9 cellular contexts compared by ENCODE assay signal in the genomic region with DNA sequence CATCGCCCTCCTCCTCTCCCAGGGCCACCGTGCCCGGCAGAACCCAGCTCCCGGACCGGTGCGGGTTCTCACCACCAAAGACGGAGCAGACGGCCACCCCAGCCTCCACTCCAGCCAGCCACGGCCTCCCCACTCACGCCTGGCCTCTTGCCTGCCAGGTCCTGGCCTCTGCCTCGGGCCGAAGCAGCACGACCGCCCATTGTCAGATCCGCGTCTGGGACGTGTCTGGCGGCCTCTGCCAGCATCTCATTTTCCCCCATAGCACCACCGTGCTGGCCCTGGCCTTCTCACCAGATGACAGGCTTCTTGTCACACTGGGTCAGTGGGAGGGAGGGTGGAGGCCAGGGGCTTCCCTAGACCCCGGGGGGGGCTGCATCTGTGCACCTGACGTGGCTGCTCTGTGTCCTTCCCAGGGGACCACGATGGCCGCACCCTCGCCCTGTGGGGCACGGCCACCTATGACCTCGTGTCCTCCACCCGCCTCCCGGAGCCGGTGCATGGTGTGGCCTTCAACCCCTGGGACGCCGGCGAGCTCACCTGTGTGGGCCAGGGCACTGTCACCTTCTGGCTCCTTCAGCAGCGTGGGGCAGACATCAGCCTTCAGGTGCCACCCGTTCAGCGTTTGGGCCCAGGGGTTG. TPM values are rescaled to one million over a fixed set of nuclear protein-coding genes. Genes with fewer than 3 reads are reported as not detected.
DNase-seq lines count a peak whose midpoint lies in the region; ATAC-seq and TF ChIP-seq lines count a peak whose summit lies in the region.
"Had no signal": no experiment of that assay in that cellular context is flagged by ENCODE, and none has a peak within 500 bp of the region (broad histone marks: within the 10 kb centered on the region; RNA-seq: fewer than 3 reads in every experiment).

No MANE protein-coding gene starts in this region.

- no peak overlapping the region for H3K27ac ChIP-seq in GM23338 (ENCODE audit: low read depth)
- H3K27ac ChIP-seq in esophagus (ENCODE audit: low read depth in 2 of 2, low read length in 1 of 2), result peak overlapping the region; percentile 28 to 38
- peak overlapping the region; percentile 75 to 87 (median 84) for H3K27ac ChIP-seq in sigmoid colon

- no peaks in the 10 kb centered on the region for H3K4me1 ChIP-seq in GM23338 (ENCODE audit: insufficient read depth)
- H3K4me1 ChIP-seq in esophagus (ENCODE audit: control insufficient read depth in 2 of 2, insufficient read depth in 2 of 2, low read length in 1 of 2), result peaks cover 0 to 3% of the 10 kb centered on the region in 2 donors
- H3K4me1 ChIP-seq in sigmoid colon, result peaks cover 0 to 19% (median 14%) of the 10 kb centered on the region in 4 donors

- no peaks in the 10 kb centered on the region for H3K4me1 Mint-ChIP-seq in GM23338

- TF ChIP-seq EP300 in sigmoid colon (IDR thresholded peaks at IDR 0.05), result no peak

- peaks cover 4% of the 10 kb centered on the region for H3K27me3 Mint-ChIP-seq in GM23338 (ENCODE audit: insufficient read depth, low read depth, poor library complexity)
- H3K27me3 Mint-ChIP-seq: stimulated activated naive CD8-positive, alpha-beta T cell treated with anti-CD3 and anti-CD28 coated beads, Interleukin-15, amount 100 ng/mL, for 72 hours had no signal

- no peak for TF ChIP-seq CTCF in GM23338 (conservative IDR thresholded peaks at IDR 0.05; ENCODE audit: low read depth in 2 of 2)
- TF ChIP-seq CTCF in LNCaP clone FGC (IDR thresholded peaks at IDR 0.05; ENCODE audit: control insufficient read depth, extremely low read depth, insufficient read depth), result no peak
- peak in 2 of 4 experiments; percentile 2 to 41 for TF ChIP-seq CTCF in sigmoid colon (IDR thresholded peaks at IDR 0.05)

- no peak overlapping the region for H2AFZ ChIP-seq in GM23338

- H3K36me3 ChIP-seq in GM23338 (ENCODE audit: insufficient read depth) (no peaks in the 10 kb centered on the region), esophagus (ENCODE audit: control insufficient read depth in 2 of 2, insufficient read depth in 2 of 2, low read length in 1 of 2) (peaks cover 0 to 15% of the 10 kb centered on the region in 2 donors), sigmoid colon (peaks cover 0 to 23% (median 3%) of the 10 kb centered on the region in 4 donors)

- no peak overlapping the region for H3K27ac Mint-ChIP-seq in GM23338

- no peaks in the 10 kb centered on the region for H4K20me1 ChIP-seq in GM23338 (replicated peaks; ENCODE audit: insufficient read depth)

- TF ChIP-seq POLR2A in sigmoid colon (IDR thresholded peaks at IDR 0.05), result no peak

- H3K4me3 ChIP-seq in GM23338 (no peak overlapping the region), LNCaP clone FGC (ENCODE audit: low read depth, low read length) (peak overlapping the region; percentile 46), esophagus (ENCODE audit: low read depth in 1 of 2, low read length in 2 of 2) (peak overlapping the region in 1 of 2 donors; percentile 12), sigmoid colon (peak overlapping the region in 1 of 4 donors; percentile 39)

- H3K9me2 ChIP-seq in GM23338 (ENCODE audit: insufficient read depth), result no peaks in the 10 kb centered on the region

- intact Hi-C loops in sigmoid colon (cut with DNase I), result loop anchor here (2.0 to 10.0 kb wide), 3 partner anchors 73 to 277 kb away; partner anchors contain the start of genes CAPN15 and PGAP6

- H3K27me3 ChIP-seq in GM23338 (ENCODE audit: insufficient read depth) (no peaks in the 10 kb centered on the region), esophagus (ENCODE audit: control insufficient read depth in 1 of 2, insufficient read depth in 2 of 2, low read length in 2 of 2) (no peaks in the 10 kb centered on the region), sigmoid colon (no peaks in the 10 kb centered on the region)

- H3K36me3 Mint-ChIP-seq in GM23338 (ENCODE audit: low read depth), result peaks cover 8% of the 10 kb centered on the region; the same call in 1 of the 3 replicates

- 56 to 63% methylated on average over 35 of the region's 35 CpGs for WGBS in esophagus, 2 donors
- 45 to 70% methylated on average over 35 of the region's 35 CpGs for WGBS in sigmoid colon, 2 donors

- no peak overlapping the region for H3K4me2 ChIP-seq in GM23338

- ATAC-seq in GM23338 (peak; percentile 1; the same call in 1 of the 3 replicates), GM19023 (IDR thresholded peaks at IDR 0.05; ENCODE audit: unreplicated experiment) (no peak), HG02870 (IDR thresholded peaks at IDR 0.05; ENCODE audit: unreplicated experiment) (no peak)

- H3K9me3 Mint-ChIP-seq in GM23338, result no peaks in the 10 kb centered on the region
- H3K9me3 Mint-ChIP-seq: stimulated activated naive CD8-positive, alpha-beta T cell treated with anti-CD3 and anti-CD28 coated beads, Interleukin-15, amount 100 ng/mL, for 72 hours had no signal

- no peaks in the 10 kb centered on the region for H3F3A ChIP-seq in GM23338 (replicated peaks; ENCODE audit: low read depth)

- H3K9me3 ChIP-seq in esophagus (ENCODE audit: control insufficient read depth in 2 of 2, insufficient read depth in 1 of 2, low read depth in 1 of 2, low read length in 1 of 2) (no peaks in the 10 kb centered on the region), sigmoid colon (no peaks in the 10 kb centered on the region)

- no peaks in the 10 kb centered on the region for H3K79me2 ChIP-seq in GM23338 (replicated peaks; ENCODE audit: insufficient read depth)

- no peak for DNase-seq in GM23338 (ENCODE audit: low spot score)
- no peak for DNase-seq in LNCaP clone FGC (ENCODE audit: low read depth)
- no peak for DNase-seq in sigmoid colon
- DNase-seq in NCI-H2029 treated with DMSO at 0.1 percent for 48 hours (lab: John Stamatoyannopoulos, UW), result no peak
- no peak for DNase-seq in HuH-7 (ENCODE audit: low spot score)

- H3K4me3 Mint-ChIP-seq in GM23338, result no peak overlapping the region

TF ChIP-seq in GM23338, 12 proteins besides CTCF, POLR2A, EP300 and RAD21 (continues in another document):
- TF ChIP-seq NANOG (IDR thresholded peaks at IDR 0.05; ENCODE audit: borderline replicate concordance), result no peak

RNA-seq across cellular contexts. Expression of gene RHOT2, which starts 6.6 kb away (rescaled TPM):
- 93.8 and 129 TPM in 2 replicates for total RNA-seq in GM23338 (2014; rRNA removed; shearing (Covaris generic))
- polyA plus RNA-seq in GM23338 (2016; fragmentation: Nextera tagmentation; extraction: Ambion mirVana) (159 and 163 TPM in 2 replicates), esophagus (100 to 1,000 TPM in 1 of 2 donors, 10 to 100 TPM in 1; 87.1 to 152 TPM), sigmoid colon (100 to 1,000 TPM in 1 of 3 donors, 10 to 100 TPM in 2; 48.3 to 159 (median 52.9) TPM)
- total RNA-seq in sigmoid colon, result 10 to 100 TPM; 35.3 to 58.8 (median 48.8) TPM

RNA-seq across cellular contexts. Expression of gene WDR90, which starts 12.1 kb away (rescaled TPM):
- 42.2 and 44.4 TPM in 2 replicates for total RNA-seq in GM23338 (2014; rRNA removed; shearing (Covaris generic))
- polyA plus RNA-seq in GM23338 (2016; fragmentation: Nextera tagmentation; extraction: Ambion mirVana) (25.9 and 26.3 TPM in 2 replicates), esophagus (10 to 100 TPM; 19.5 to 45.3 TPM), sigmoid colon (10 to 100 TPM in 1 of 3 donors, 1 to 10 TPM in 2; 5.4 to 49.0 (median 7.2) TPM)
- total RNA-seq in sigmoid colon, result 10 to 100 TPM in 3 of 4 donors, 1 to 10 TPM in 1; 6.6 to 37.1 (median 13.7) TPM

RNA-seq across cellular contexts. Expression of gene RHBDL1, which starts 14.2 kb away (rescaled TPM):
- total RNA-seq in GM23338 (2014; rRNA removed; shearing (Covaris generic)), result 10.1 and 11.5 TPM in 2 replicates
- polyA plus RNA-seq in GM23338 (2016; fragmentation: Nextera tagmentation; extraction: Ambion mirVana) (8.4 and 9.2 TPM in 2 replicates), esophagus (1 to 10 TPM in 1 of 2 donors, under 1 TPM in 1; 0.49 to 1.7 TPM), sigmoid colon (1 to 10 TPM in 1 of 3 donors, under 1 TPM in 1, not detected in 1; 0.46 to 5.6 TPM)
- total RNA-seq in sigmoid colon, result 1 to 10 TPM in 2 of 4 donors, under 1 TPM in 1, not detected in 1; 0.68 to 6.1 (median 1.5) TPM

RNA-seq across cellular contexts. Expression of gene STUB1, which starts 18.9 kb away (rescaled TPM):
- total RNA-seq in GM23338 (2014; rRNA removed; shearing (Covaris generic)), result 108 and 123 TPM in 2 replicates
- polyA plus RNA-seq in GM23338 (2016; fragmentation: Nextera tagmentation; extraction: Ambion mirVana), result 91.7 and 107 TPM in 2 replicates
- polyA plus RNA-seq in esophagus, result 10 to 100 TPM; 58.3 to 95.2 TPM
- 100 to 1,000 TPM; 109 to 183 (median 174) TPM for total RNA-seq in sigmoid colon
- polyA plus RNA-seq in sigmoid colon, result 100 to 1,000 TPM; 104 to 136 (median 122) TPM

RNA-seq across cellular contexts. Expression of gene MCRIP2, which starts 19.7 kb away (rescaled TPM):
- 53.2 and 64.3 TPM in 2 replicates for total RNA-seq in GM23338 (2014; rRNA removed; shearing (Covaris generic))
- polyA plus RNA-seq in GM23338 (2016; fragmentation: Nextera tagmentation; extraction: Ambion mirVana) (67.7 and 80.2 TPM in 2 replicates), esophagus (10 to 100 TPM; 23.9 to 31.4 TPM), sigmoid colon (100 to 1,000 TPM; 106 to 132 (median 131) TPM)
- total RNA-seq in sigmoid colon, result 10 to 100 TPM; 52.1 to 63.4 (median 55.6) TPM
